In the genomic region with DNA sequence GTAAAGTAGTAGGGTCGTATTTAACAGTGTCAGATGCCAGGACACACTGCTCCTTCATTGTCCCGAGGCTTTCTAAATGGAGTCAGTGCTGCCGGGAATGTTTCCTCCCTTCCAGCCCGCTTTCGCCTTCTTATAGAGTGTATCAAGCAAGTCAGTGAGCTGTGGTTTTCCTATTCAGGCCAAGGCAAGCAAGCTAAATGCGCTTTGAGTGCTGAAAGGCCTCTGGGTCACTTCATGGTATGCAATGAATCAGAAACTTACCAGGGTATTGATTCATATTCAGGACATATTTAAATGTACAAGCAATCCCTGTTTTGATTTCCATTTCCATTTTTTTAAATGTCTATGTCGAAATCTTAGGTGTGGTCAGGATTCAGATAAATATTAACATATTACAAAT, we compare ENCODE assay signal across 19 cellular contexts.
A peak's percentile ranks its signal among the peaks of the same experiment; 100 is the strongest.
DNase-seq lines count a peak whose midpoint lies in the region; ATAC-seq and TF ChIP-seq lines count a peak whose summit lies in the region.
"Had no signal": no experiment of that assay in that cellular context is flagged by ENCODE, and none has a peak within 500 bp of the region (broad histone marks: within the 10 kb centered on the region; RNA-seq: fewer than 3 reads in every experiment).

No MANE protein-coding gene starts in this region.

- DNase-seq in AG10803 (ENCODE audit: low read depth), result peak; percentile 77
- peak; percentile 67 for DNase-seq in M059J (ENCODE audit: low read depth)
- DNase-seq in choroid plexus epithelial cell (ENCODE audit: low read depth), result peak; percentile 91
- DNase-seq in neural crest cell (ENCODE audit: low read depth, low spot score), result no peak
- no peak for DNase-seq in T1000 (lab: John Stamatoyannopoulos, UW)
- no peak for DNase-seq in Karpas-422
- no peak for DNase-seq in activated naive CD8-positive, alpha-beta T cell treated with anti-CD3 and anti-CD28 coated beads, Interleukin-2, amount 50 U/mL, for 24 hours
- DNase-seq: activated CD8-positive, alpha-beta memory T cell treated with anti-CD3 and anti-CD28 coated beads, Interleukin-2, amount 10 ng/mL, durations not matched to agents 7 days and 5 days; activated naive CD4-positive, alpha-beta T cell treated with anti-CD3 and anti-CD28 coated beads, Interleukin-2, amount 50 U/mL, for 16 hours; NCI-H1105 treated with DMSO at 0.1 percent for 48 hours; NCI-H2227 treated with DMSO at 0.1 percent for 48 hours; thyroid gland had no signal

- no peak overlapping the region for H3K4me2 ChIP-seq in Karpas-422 (ENCODE audit: low read depth, low read length, poor library complexity, severe bottlenecking)
- H3K4me2 ChIP-seq: BLaER1 had no signal

- no peaks in the 10 kb centered on the region for H3K9me3 ChIP-seq in Karpas-422 (ENCODE audit: low read length)
- H3K9me3 ChIP-seq: BLaER1, thyroid gland had no signal

- ATAC-seq in GM21447 (IDR thresholded peaks at IDR 0.05; ENCODE audit: unreplicated experiment), result no peak
- no peak for ATAC-seq in activated naive CD8-positive, alpha-beta T cell treated with anti-CD3 and anti-CD28 coated beads, Interleukin-2, amount 50 U/mL, for 24 hours
- ATAC-seq: activated CD8-positive, alpha-beta memory T cell treated with anti-CD3 and anti-CD28 coated beads, Interleukin-2, amount 10 ng/mL, durations not matched to agents 7 days and 5 days; GM12878; HepG2 had no signal

- H3K27ac ChIP-seq in Karpas-422 (ENCODE audit: low read length), result no peak overlapping the region
- H3K27ac ChIP-seq: BLaER1, parathyroid adenoma, thyroid gland, VCaP had no signal

- H4K20me1 ChIP-seq in Karpas-422 (ENCODE audit: insufficient read depth, low read depth, low read length), result no peaks in the 10 kb centered on the region
- H4K20me1 ChIP-seq: BLaER1 had no signal

- no peak overlapping the region for H3K4me3 Mint-ChIP-seq in neural crest cell
- H3K4me3 Mint-ChIP-seq in activated naive CD8-positive, alpha-beta T cell treated with anti-CD3 and anti-CD28 coated beads, Interleukin-2, amount 50 U/mL, for 24 hours, result no peak overlapping the region
- H3K4me3 Mint-ChIP-seq: activated CD8-positive, alpha-beta memory T cell treated with anti-CD3 and anti-CD28 coated beads, Interleukin-2, amount 10 ng/mL, durations not matched to agents 7 days and 5 days; dendritic cell treated with granulocyte-macrophage colony-stimulating factor and Interleukin-4, amounts not matched to agents 40 ng/mL and 50 ng/mL, for 4 days had no signal

- peaks cover 4% of the 10 kb centered on the region for H3K36me3 Mint-ChIP-seq in neural crest cell (ENCODE audit: low read depth)
- no peaks in the 10 kb centered on the region for H3K36me3 Mint-ChIP-seq in activated naive CD8-positive, alpha-beta T cell treated with anti-CD3 and anti-CD28 coated beads, Interleukin-2, amount 50 U/mL, for 24 hours (ENCODE audit: low read depth)
- H3K36me3 Mint-ChIP-seq: activated CD8-positive, alpha-beta memory T cell treated with anti-CD3 and anti-CD28 coated beads, Interleukin-2, amount 10 ng/mL, durations not matched to agents 7 days and 5 days had no signal

- peaks cover 12% of the 10 kb centered on the region for H3K4me1 Mint-ChIP-seq in neural crest cell
- H3K4me1 Mint-ChIP-seq in activated naive CD8-positive, alpha-beta T cell treated with anti-CD3 and anti-CD28 coated beads, Interleukin-2, amount 50 U/mL, for 24 hours, result no peaks in the 10 kb centered on the region
- H3K4me1 Mint-ChIP-seq: activated CD8-positive, alpha-beta memory T cell treated with anti-CD3 and anti-CD28 coated beads, Interleukin-2, amount 10 ng/mL, durations not matched to agents 7 days and 5 days had no signal

- peaks cover 10% of the 10 kb centered on the region for H3K9me3 Mint-ChIP-seq in neural crest cell
- H3K9me3 Mint-ChIP-seq in activated naive CD8-positive, alpha-beta T cell treated with anti-CD3 and anti-CD28 coated beads, Interleukin-2, amount 50 U/mL, for 24 hours, result peaks cover 7% of the 10 kb centered on the region
- H3K9me3 Mint-ChIP-seq: dendritic cell treated with granulocyte-macrophage colony-stimulating factor and Interleukin-4, amounts not matched to agents 40 ng/mL and 50 ng/mL, for 4 days had no signal

- H3K27me3 ChIP-seq in Karpas-422 (ENCODE audit: low read length), result no peaks in the 10 kb centered on the region
- H3K27me3 ChIP-seq: BLaER1, thyroid gland had no signal

- H3K79me2 ChIP-seq in Karpas-422 (ENCODE audit: low read length), result no peaks in the 10 kb centered on the region
- H3K79me2 ChIP-seq: parathyroid adenoma had no signal

- H2AFZ ChIP-seq in Karpas-422 (ENCODE audit: low read length), result no peak overlapping the region
- H2AFZ ChIP-seq: parathyroid adenoma had no signal

- TF ChIP-seq CTCF in AG10803 (conservative IDR thresholded peaks at IDR 0.05; ENCODE audit: low read length) (no peak), choroid plexus epithelial cell (conservative IDR thresholded peaks at IDR 0.05; ENCODE audit: low read depth, low read length) (no peak), neural crest cell (conservative IDR thresholded peaks at IDR 0.05) (no peak)

- H3K9me2 ChIP-seq in Karpas-422 (replicated peaks; ENCODE audit: insufficient read depth, low read length), result no peaks in the 10 kb centered on the region

- no peaks in the 10 kb centered on the region for H3K36me3 ChIP-seq in Karpas-422 (ENCODE audit: insufficient read depth, low read length)
- H3K36me3 ChIP-seq: BLaER1, thyroid gland had no signal

- H3K9ac ChIP-seq in Karpas-422 (ENCODE audit: low read length), result no peak overlapping the region
- H3K9ac ChIP-seq: BLaER1, parathyroid adenoma had no signal

- H3K27ac Mint-ChIP-seq in neural crest cell (ENCODE audit: unreplicated experiment), result peak overlapping the region; percentile 11
- H3K27ac Mint-ChIP-seq in activated naive CD8-positive, alpha-beta T cell treated with anti-CD3 and anti-CD28 coated beads, Interleukin-2, amount 50 U/mL, for 24 hours, result no peak overlapping the region
- H3K27ac Mint-ChIP-seq: activated CD8-positive, alpha-beta memory T cell treated with anti-CD3 and anti-CD28 coated beads, Interleukin-2, amount 10 ng/mL, durations not matched to agents 7 days and 5 days; dendritic cell treated with granulocyte-macrophage colony-stimulating factor and Interleukin-4, amounts not matched to agents 40 ng/mL and 50 ng/mL, for 4 days had no signal

- H3K4me3 ChIP-seq in AG10803 (ENCODE audit: low read length) (no peak overlapping the region), choroid plexus epithelial cell (ENCODE audit: low read depth, low read length) (no peak overlapping the region), Karpas-422 (ENCODE audit: low read length) (no peak overlapping the region)
- H3K4me3 ChIP-seq: BLaER1, GM12878, thyroid gland had no signal

- no peaks in the 10 kb centered on the region for H3K27me3 Mint-ChIP-seq in neural crest cell (ENCODE audit: low read depth)
- no peaks in the 10 kb centered on the region for H3K27me3 Mint-ChIP-seq in activated naive CD8-positive, alpha-beta T cell treated with anti-CD3 and anti-CD28 coated beads, Interleukin-2, amount 50 U/mL, for 24 hours
- H3K27me3 Mint-ChIP-seq: activated CD8-positive, alpha-beta memory T cell treated with anti-CD3 and anti-CD28 coated beads, Interleukin-2, amount 10 ng/mL, durations not matched to agents 7 days and 5 days; dendritic cell treated with granulocyte-macrophage colony-stimulating factor and Interleukin-4, amounts not matched to agents 40 ng/mL and 50 ng/mL, for 4 days had no signal

- H3K4me1 ChIP-seq in Karpas-422 (ENCODE audit: low read length), result no peaks in the 10 kb centered on the region
- H3K4me1 ChIP-seq: BLaER1, parathyroid adenoma, thyroid gland had no signal

Comparison
In these comparisons a context has a peak if more than half of its experiments do, and no peak if none do; other contexts are left out.
1. DNase-seq: peak in AG10803 (single experiment), M059J (single experiment) and choroid plexus epithelial cell (single experiment); none in neural crest cell (single experiment), T1000 (single experiment), Karpas-422 (single experiment) and activated naive CD8-positive, alpha-beta T cell treated with anti-CD3 and anti-CD28 coated beads, Interleukin-2, amount 50 U/mL, for 24 hours (single experiment).